24 cellular contexts compared by ENCODE assay signal in genomic region chr19:32189956-32190706, GRCh38.
"Had no signal": no experiment of that assay in that cellular context is flagged by ENCODE, and none has a peak within 500 bp of the region (broad histone marks: within the 10 kb centered on the region; RNA-seq: fewer than 3 reads in every experiment).

No MANE protein-coding gene starts in this region.

- H3K27me3 ChIP-seq: esophagus squamous epithelium, neutrophil, tibial nerve, upper lobe of left lung, uterus had no signal

- H3K27ac ChIP-seq: dorsolateral prefrontal cortex, esophagus squamous epithelium, heart right ventricle, neutrophil, parathyroid adenoma, thoracic aorta, tibial nerve, upper lobe of left lung, uterus had no signal

- H3K4me3 ChIP-seq: dorsolateral prefrontal cortex, esophagus squamous epithelium, heart right ventricle, lung, mucosa of descending colon, smooth muscle cell, thoracic aorta, tibial nerve, upper lobe of left lung, uterus had no signal

- H3K4me1 ChIP-seq: esophagus squamous epithelium, heart right ventricle, parathyroid adenoma, tibial nerve, upper lobe of left lung, uterus had no signal

- DNase-seq: cerebellar nuclear complex; dorsolateral prefrontal cortex; effector CD8-positive, alpha-beta T cell; esophagus squamous epithelium; foreskin melanocyte; glutamatergic neuron; heart right ventricle; hippocampal formation; kidney glomerular epithelial cell; left colon; mucosa of descending colon; naive B cell; stimulated activated CD4-positive, alpha-beta T cell treated with anti-CD3 and anti-CD28 coated beads, Interleukin-2, amount 100 ng/mL, for 24 hours; stimulated activated CD4-positive, alpha-beta T cell treated with anti-CD3 and anti-CD28 coated beads, Interleukin-4, amount 100 ng/mL, for 24 hours; stimulated activated naive CD8-positive, alpha-beta T cell treated with anti-CD3 and anti-CD28 coated beads, Interleukin-15, Interleukin-2, amounts not matched to agents 100 U/mL and 50 U/mL, for 24 hours; substantia nigra; upper lobe of left lung; uterus had no signal

- H3K36me3 ChIP-seq: esophagus squamous epithelium, heart right ventricle, neutrophil, thoracic aorta, tibial nerve, upper lobe of left lung, uterus had no signal

- H3K9me3 ChIP-seq: esophagus squamous epithelium, mucosa of descending colon, neutrophil, thoracic aorta, upper lobe of left lung, uterus had no signal
